In genomic region chr20:34781250-34781649, GRCh38 we compare ENCODE assay signal across 16 cellular contexts.
"Had no signal": no experiment of that assay in that cellular context is flagged by ENCODE, and none has a peak within 500 bp of the region (broad histone marks: within the 10 kb centered on the region; RNA-seq: fewer than 3 reads in every experiment).

No MANE protein-coding gene starts in this region.

- H3K27me3 Mint-ChIP-seq: activated CD4-positive, alpha-beta memory T cell treated with anti-CD3 and anti-CD28 coated beads for 36 hours; stimulated activated memory B cell treated with anti-CD40 and anti-IgM and Interleukin-4, amounts not matched to agents 10 μg/mL and 1 μg/mL and 100 μg/mL, for 72 hours had no signal

- H3K9me3 ChIP-seq: neutrophil, pancreas, stomach, transverse colon had no signal

- DNase-seq: activated CD4-positive, alpha-beta memory T cell treated with anti-CD3 and anti-CD28 coated beads for 36 hours; activated CD4-positive, alpha-beta T cell treated with anti-CD3 and anti-CD28 coated beads for 48 hours; activated naive CD4-positive, alpha-beta T cell treated with Interleukin-2 at 50 U/mL for 16 hours; activated T-cell treated with anti-CD3 and anti-CD28 coated beads, Interleukin-2, amount 50 U/mL, for 48 hours; amygdala; effector CD8-positive, alpha-beta T cell; head of caudate nucleus; hypothalamus; pancreas; small intestine; stimulated activated CD4-positive, alpha-beta T cell treated with anti-CD3 and anti-CD28 coated beads, Interleukin-15, amount 100 ng/mL, for 24 hours; stomach; transverse colon had no signal

- H3K4me1 ChIP-seq: pancreas, transverse colon had no signal

- H3K27me3 ChIP-seq: neutrophil, pancreas, stomach, transverse colon had no signal

- H3K4me1 Mint-ChIP-seq: nephron; stimulated activated memory B cell treated with anti-CD40 and anti-IgM and Interleukin-4, amounts not matched to agents 10 μg/mL and 1 μg/mL and 100 μg/mL, for 72 hours had no signal

- H3K27ac ChIP-seq: neutrophil, pancreas, stomach, transverse colon had no signal

- H3K4me3 Mint-ChIP-seq: activated CD4-positive, alpha-beta memory T cell treated with anti-CD3 and anti-CD28 coated beads for 36 hours; nephron; stimulated activated memory B cell treated with anti-CD40 and anti-IgM and Interleukin-4, amounts not matched to agents 10 μg/mL and 1 μg/mL and 100 μg/mL, for 72 hours had no signal

- H3K9me3 Mint-ChIP-seq: activated CD4-positive, alpha-beta memory T cell treated with anti-CD3 and anti-CD28 coated beads for 36 hours; nephron; stimulated activated memory B cell treated with anti-CD40 and anti-IgM and Interleukin-4, amounts not matched to agents 10 μg/mL and 1 μg/mL and 100 μg/mL, for 72 hours had no signal

- H3K36me3 ChIP-seq: pancreas had no signal

- H3K27ac Mint-ChIP-seq: activated CD4-positive, alpha-beta memory T cell treated with anti-CD3 and anti-CD28 coated beads for 36 hours; nephron; stimulated activated memory B cell treated with anti-CD40 and anti-IgM and Interleukin-4, amounts not matched to agents 10 μg/mL and 1 μg/mL and 100 μg/mL, for 72 hours had no signal

- H3K4me3 ChIP-seq: pancreas, stomach, transverse colon had no signal
